In the genomic region with DNA sequence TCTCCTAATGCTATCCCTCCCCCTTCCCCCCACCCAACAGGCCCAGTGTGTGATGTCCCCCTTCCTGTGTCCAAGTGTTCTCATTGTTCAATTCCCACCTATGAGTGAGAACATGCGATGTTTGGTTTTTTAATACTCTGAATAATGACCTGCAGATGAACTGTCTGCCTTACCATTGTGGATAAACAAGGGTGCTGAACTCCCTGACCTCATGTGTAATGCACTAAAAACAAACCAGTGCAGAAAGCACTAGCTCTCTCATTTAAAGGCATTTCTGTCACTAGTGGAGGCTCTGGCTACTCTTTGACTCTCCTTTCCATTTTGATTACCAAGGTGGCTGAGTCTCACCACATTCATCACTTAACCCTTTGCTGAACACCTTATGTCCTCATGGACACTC, we compare ENCODE assay signal across 23 cellular contexts. TPM values are rescaled to one million over a fixed set of nuclear protein-coding genes. Genes with fewer than 3 reads are reported as not detected.
A peak's percentile ranks its signal among the peaks of the same experiment; 100 is the strongest.
DNase-seq lines count a peak whose midpoint lies in the region; ATAC-seq and TF ChIP-seq lines count a peak whose summit lies in the region.
"Had no signal": no experiment of that assay in that cellular context is flagged by ENCODE, and none has a peak within 500 bp of the region (broad histone marks: within the 10 kb centered on the region; RNA-seq: fewer than 3 reads in every experiment).

No MANE protein-coding gene starts in this region.

- peak overlapping the region; percentile 83 for H3K27ac Mint-ChIP-seq in activated CD4-positive, alpha-beta T cell treated with anti-CD3 and anti-CD28 coated beads, Interleukin-2, amount 10 ng/mL, durations not matched to agents 24 days and 14 days
- no peak overlapping the region for H3K27ac Mint-ChIP-seq in GM23338
- H3K27ac Mint-ChIP-seq: CD4-positive, alpha-beta T cell had no signal

- dilution Hi-C loops in IMR-90 (cut with HindIII; ENCODE audit: low sequenced_read_pairs, unreplicated experiment), result no loop called here

- H2BK20ac ChIP-seq in IMR-90 (ENCODE audit: low read depth, low read length), result no peak overlapping the region

- H3K4ac ChIP-seq in IMR-90 (ENCODE audit: low read depth, low read length), result no peak overlapping the region
- no peak overlapping the region for H3K4ac ChIP-seq in trophoblast cell (ENCODE audit: low read depth, low read length)

- H3K14ac ChIP-seq in IMR-90 (replicated peaks; ENCODE audit: low read depth, low read length) (no peak overlapping the region), trophoblast cell (ENCODE audit: low read length) (no peak overlapping the region)

- no peak overlapping the region for H2BK5ac ChIP-seq in IMR-90 (ENCODE audit: low read depth, low read length, poor library complexity, severe bottlenecking)
- no peak overlapping the region for H2BK5ac ChIP-seq in trophoblast cell (ENCODE audit: low read depth, low read length, poor library complexity)

- H3K9me3 Mint-ChIP-seq in activated CD4-positive, alpha-beta T cell treated with anti-CD3 and anti-CD28 coated beads, Interleukin-2, amount 10 ng/mL, durations not matched to agents 24 days and 14 days, result peaks cover 23% of the 10 kb centered on the region
- no peaks in the 10 kb centered on the region for H3K9me3 Mint-ChIP-seq in GM23338
- H3K9me3 Mint-ChIP-seq: CD4-positive, alpha-beta T cell had no signal

- H3K23ac ChIP-seq in IMR-90 (ENCODE audit: low read depth, low read length) (no peak overlapping the region), trophoblast cell (ENCODE audit: low read length) (peak overlapping the region; percentile 46)

- ATAC-seq in IMR-90 (ENCODE audit: low read depth) (0 out of 2 replicates have a peak, but pooled peaks have one; percentile 44), GM23338 (no peak)
- ATAC-seq: K562 had no signal

- H2AFZ ChIP-seq in IMR-90 (replicated peaks; ENCODE audit: low read length, poor library complexity) (no peak overlapping the region), trophoblast cell (ENCODE audit: insufficient read depth, low read length, poor library complexity) (no peak overlapping the region), GM23338 (no peak overlapping the region)

- no peak for DNase-seq in activated CD4-positive, alpha-beta T cell treated with anti-CD3 and anti-CD28 coated beads, Interleukin-2, amount 10 ng/mL, durations not matched to agents 24 days and 14 days
- no peak for DNase-seq in activated CD4-positive, alpha-beta T cell treated with anti-CD3 and anti-CD28 coated beads for 1 hour
- DNase-seq in IMR-90 (no peak), choroid plexus epithelial cell (ENCODE audit: low read depth) (peak; percentile 35), trophoblast cell (no peak), GM23338 (ENCODE audit: low spot score) (no peak), GOT3 (lab: John Stamatoyannopoulos, UW) (no peak), NCI-H345 (lab: John Stamatoyannopoulos, UW) (no peak)
- DNase-seq: 8988T; BE2C; Caco-2; CD4-positive, alpha-beta T cell; DMS153; GDM1; NCI-H1105; NCI-H2081; NCI-H2171 treated with DMSO at 0.1 percent for 48 hours; NCI-H446 treated with DMSO at 0.1 percent for 48 hours; NCI-H69; Peyer's patch had no signal

- H3K56ac ChIP-seq in IMR-90 (ENCODE audit: extremely low read depth, insufficient read depth, low read length), result no peak overlapping the region

- in situ Hi-C loops in IMR-90 (cut with MboI; ENCODE audit: low sequenced_read_pairs), result no loop called here

- H2BK15ac ChIP-seq in IMR-90 (ENCODE audit: low read depth, low read length), result no peak overlapping the region

- H3K4me3 ChIP-seq in IMR-90 (ENCODE audit: insufficient read depth, low read depth, low read length) (no peak overlapping the region), choroid plexus epithelial cell (ENCODE audit: low read depth, low read length) (no peak overlapping the region), trophoblast cell (ENCODE audit: low read depth, low read length) (no peak overlapping the region), GM23338 (no peak overlapping the region)
- H3K4me3 ChIP-seq: K562, Peyer's patch had no signal

- H4K12ac ChIP-seq in trophoblast cell (ENCODE audit: low read depth, low read length), result no peak overlapping the region

- H2BK12ac ChIP-seq in trophoblast cell (ENCODE audit: low read length), result no peak overlapping the region

- no peak overlapping the region for H3K9ac ChIP-seq in IMR-90 (ENCODE audit: low read depth, low read length)
- H3K9ac ChIP-seq in trophoblast cell (ENCODE audit: low read length), result no peak overlapping the region

- no peak overlapping the region for H3K4me3 Mint-ChIP-seq in activated CD4-positive, alpha-beta T cell treated with anti-CD3 and anti-CD28 coated beads, Interleukin-2, amount 10 ng/mL, durations not matched to agents 24 days and 14 days
- no peak overlapping the region for H3K4me3 Mint-ChIP-seq in GM23338
- H3K4me3 Mint-ChIP-seq: CD4-positive, alpha-beta T cell had no signal

- intact Hi-C loops in activated CD4-positive, alpha-beta T cell treated with anti-CD3 and anti-CD28 coated beads, Interleukin-2, amount 10 ng/mL, durations not matched to agents 24 days and 14 days (cut with micrococcal nuclease), result no loop called here
- intact Hi-C loops in IMR-90 (cut with micrococcal nuclease), result no loop called here

- H3K18ac ChIP-seq in IMR-90 (ENCODE audit: low read depth, low read length) (no peak overlapping the region), trophoblast cell (ENCODE audit: low read length) (no peak overlapping the region)

- H3K79me1 ChIP-seq in IMR-90 (ENCODE audit: low read depth in 1 of 2, low read length in 2 of 2), result no peaks in the 10 kb centered on the region
- no peaks in the 10 kb centered on the region for H3K79me1 ChIP-seq in trophoblast cell (ENCODE audit: low read length)

- no peak overlapping the region for H4K5ac ChIP-seq in IMR-90 (ENCODE audit: low read depth, low read length)

- no peak overlapping the region for H2AK5ac ChIP-seq in IMR-90 (ENCODE audit: low read depth, low read length)
- H2AK5ac ChIP-seq in trophoblast cell (ENCODE audit: low read length), result no peak overlapping the region

- WGBS in IMR-90 (ENCODE audit: extremely low coverage in 2 of 2, insufficient read length in 1 of 2), 2 experiments, result no CpG with 5 or more reads among the region's 1 CpG
- WGBS in trophoblast cell (ENCODE audit: extremely low coverage, insufficient coverage, insufficient read length), result no CpG with 5 or more reads among the region's 1 CpG

- peaks cover 52% of the 10 kb centered on the region for H3K4me1 Mint-ChIP-seq in activated CD4-positive, alpha-beta T cell treated with anti-CD3 and anti-CD28 coated beads, Interleukin-2, amount 10 ng/mL, durations not matched to agents 24 days and 14 days
- H3K4me1 Mint-ChIP-seq in GM23338, result peaks cover 3% of the 10 kb centered on the region; the same call in 1 of the 3 replicates

- H3K4me2 ChIP-seq in IMR-90 (ENCODE audit: low read depth, low read length) (no peak overlapping the region), trophoblast cell (ENCODE audit: low read length) (no peak overlapping the region), GM23338 (no peak overlapping the region)

- H3K36me3 Mint-ChIP-seq in activated CD4-positive, alpha-beta T cell treated with anti-CD3 and anti-CD28 coated beads, Interleukin-2, amount 10 ng/mL, durations not matched to agents 24 days and 14 days (ENCODE audit: low read depth), result peaks cover 34% of the 10 kb centered on the region
- H3K36me3 Mint-ChIP-seq in GM23338 (ENCODE audit: low read depth), result no peaks in the 10 kb centered on the region

- CTCF ChIA-PET in IMR-90 (lab: Yijun Ruan, JAX), result no interaction called here

- no peaks in the 10 kb centered on the region for H3K27me3 Mint-ChIP-seq in activated CD4-positive, alpha-beta T cell treated with anti-CD3 and anti-CD28 coated beads, Interleukin-2, amount 10 ng/mL, durations not matched to agents 24 days and 14 days
- peaks cover 2% of the 10 kb centered on the region for H3K27me3 Mint-ChIP-seq in GM23338 (ENCODE audit: insufficient read depth, low read depth, poor library complexity)
- H3K27me3 Mint-ChIP-seq: CD4-positive, alpha-beta T cell had no signal

- H3K27me3 ChIP-seq in IMR-90 (ENCODE audit: control insufficient read depth, insufficient read depth, low read length) (peaks cover 4% of the 10 kb centered on the region), trophoblast cell (ENCODE audit: insufficient read depth, low read length) (no peaks in the 10 kb centered on the region), GM23338 (ENCODE audit: insufficient read depth) (no peaks in the 10 kb centered on the region)
- H3K27me3 ChIP-seq: Peyer's patch had no signal

- H2AK9ac ChIP-seq in IMR-90 (replicated peaks; ENCODE audit: low read depth, low read length, poor library complexity), result no peak overlapping the region

- H3K27ac ChIP-seq in IMR-90 (ENCODE audit: insufficient read depth, low read length) (no peak overlapping the region), trophoblast cell (ENCODE audit: low read depth, low read length) (no peak overlapping the region), GM23338 (ENCODE audit: low read depth) (no peak overlapping the region)
- H3K27ac ChIP-seq: Peyer's patch had no signal

- H4K20me1 ChIP-seq in IMR-90 (ENCODE audit: insufficient read depth, low read length), result no peaks in the 10 kb centered on the region
- H4K20me1 ChIP-seq in GM23338 (replicated peaks; ENCODE audit: insufficient read depth), result no peaks in the 10 kb centered on the region

- H2BK120ac ChIP-seq in IMR-90 (ENCODE audit: low read depth, low read length) (no peak overlapping the region), trophoblast cell (ENCODE audit: insufficient read depth, low read length, poor library complexity) (no peak overlapping the region)

- H4K8ac ChIP-seq in IMR-90 (ENCODE audit: low read depth in 2 of 2, low read length in 2 of 2) (no peak overlapping the region), trophoblast cell (ENCODE audit: low read depth, low read length) (no peak overlapping the region)

- BruUV-seq in IMR-90 (replicated peaks; lab: Mats Ljungman, UMichigan), result no TSS peak

- TF ChIP-seq POLR2A in IMR-90 (IDR thresholded peaks at IDR 0.05; ENCODE audit: low read depth, low read length), result no peak

- no peaks in the 10 kb centered on the region for H3K9me1 ChIP-seq in IMR-90 (ENCODE audit: insufficient read depth, low read length)

- H3K9me2 ChIP-seq in GM23338 (ENCODE audit: insufficient read depth), result no peaks in the 10 kb centered on the region

- no peak for TF ChIP-seq RAD21 in IMR-90 (IDR thresholded peaks at IDR 0.05; ENCODE audit: low read length)

- H3K36me3 ChIP-seq in IMR-90 (ENCODE audit: control insufficient read depth, insufficient read depth, low read length), result no peaks in the 10 kb centered on the region
- H3K36me3 ChIP-seq in trophoblast cell (ENCODE audit: control insufficient read depth in 1 of 2, insufficient read depth in 2 of 2, low read length in 2 of 2), result no peaks in the 10 kb centered on the region
- no peaks in the 10 kb centered on the region for H3K36me3 ChIP-seq in GM23338 (ENCODE audit: insufficient read depth)
- H3K36me3 ChIP-seq: BE2C, Peyer's patch had no signal

- peaks cover 1% of the 10 kb centered on the region; the same call in 1 of the 2 replicates for H3K4me1 ChIP-seq in IMR-90 (ENCODE audit: control insufficient read depth, insufficient read depth, low read length)
- no peaks in the 10 kb centered on the region for H3K4me1 ChIP-seq in trophoblast cell (ENCODE audit: control insufficient read depth in 1 of 2, insufficient read depth in 2 of 2, low read length in 2 of 2)
- H3K4me1 ChIP-seq in GM23338 (ENCODE audit: insufficient read depth), result no peaks in the 10 kb centered on the region
- H3K4me1 ChIP-seq: BE2C, Caco-2, Peyer's patch had no signal

- no peaks in the 10 kb centered on the region for H3K79me2 ChIP-seq in trophoblast cell (ENCODE audit: control insufficient read depth, insufficient read depth, low read length, poor library complexity)
- H3K79me2 ChIP-seq in GM23338 (replicated peaks; ENCODE audit: insufficient read depth), result no peaks in the 10 kb centered on the region

- H3K9me3 ChIP-seq in IMR-90 (ENCODE audit: control insufficient read depth, insufficient read depth, low read length), result no peaks in the 10 kb centered on the region
- no peaks in the 10 kb centered on the region for H3K9me3 ChIP-seq in trophoblast cell (ENCODE audit: insufficient read depth, low read depth, low read length)
- H3K9me3 ChIP-seq: BE2C, Caco-2, Peyer's patch had no signal

- no peak overlapping the region for H4K91ac ChIP-seq in IMR-90 (ENCODE audit: insufficient read depth, low read depth, low read length)
- no peak overlapping the region for H4K91ac ChIP-seq in trophoblast cell (ENCODE audit: low read depth, low read length)

- TF ChIP-seq CTCF in IMR-90 (conservative IDR thresholded peaks at IDR 0.05; ENCODE audit: low read depth, low read length), result no peak
- no peak for TF ChIP-seq CTCF in choroid plexus epithelial cell (conservative IDR thresholded peaks at IDR 0.05; ENCODE audit: low read depth, low read length)
- no peak for TF ChIP-seq CTCF in GM23338 (conservative IDR thresholded peaks at IDR 0.05; ENCODE audit: low read depth in 2 of 2)

- no peaks in the 10 kb centered on the region for H3F3A ChIP-seq in GM23338 (replicated peaks; ENCODE audit: low read depth)

- POLR2A ChIA-PET in IMR-90 (lab: Charles Lee; ENCODE audit: unreplicated experiment), result no interaction called here

RNA-seq across cellular contexts. Expression of gene TRAF3IP3, which starts 23.1 kb away (rescaled TPM):
- 392 and 394 TPM in 2 replicates for total RNA-seq in activated CD4-positive, alpha-beta T cell treated with anti-CD3 and anti-CD28 coated beads, Interleukin-2, amount 10 ng/mL, durations not matched to agents 24 days and 14 days
- total RNA-seq in IMR-90 (2012; rRNA removed), result 0.18 TPM in 1 of 2 replicates, not detected in the other
- polyA plus RNA-seq in IMR-90 (2012; rRNA removed), result 0.06 and 0.12 TPM in 2 replicates
- 0.06 TPM in 1 of 2 replicates, not detected in the other for polyA plus RNA-seq in IMR-90 (2012; cell fraction: cytosol; rRNA removed)
- polyA plus RNA-seq in IMR-90 (2012; cell fraction: nucleus; rRNA removed; ENCODE audit: low replicate concordance), result 0.03 TPM in 1 of 2 replicates, not detected in the other
- polyA plus RNA-seq in trophoblast cell (2013), result 0.54 and 0.63 TPM in 2 replicates
- total RNA-seq in GM23338 (2014; rRNA removed; shearing (Covaris generic)), result not detected in 2 replicates
- 0.26 TPM in 1 of 2 replicates, not detected in the other for polyA plus RNA-seq in GM23338 (2016; fragmentation: Nextera tagmentation; extraction: Ambion mirVana)
- total RNA-seq: Caco-2, Daoy, H1 had no signal
- polyA plus RNA-seq: H1 had no signal

RNA-seq across cellular contexts. Expression of gene HSD11B1, which starts 28.1 kb away (rescaled TPM):
- total RNA-seq in activated CD4-positive, alpha-beta T cell treated with anti-CD3 and anti-CD28 coated beads, Interleukin-2, amount 10 ng/mL, durations not matched to agents 24 days and 14 days, result 15.1 TPM in 2 replicates
- 0.28 and 0.72 TPM in 2 replicates for total RNA-seq in IMR-90 (2012; rRNA removed)
- polyA plus RNA-seq in IMR-90 (2012; rRNA removed) (0.30 and 0.41 TPM in 2 replicates), GM23338 (2016; fragmentation: Nextera tagmentation; extraction: Ambion mirVana) (not detected in 2 replicates)
- 0.34 and 0.35 TPM in 2 replicates for polyA plus RNA-seq in IMR-90 (2012; cell fraction: cytosol; rRNA removed)
- polyA plus RNA-seq in IMR-90 (2012; cell fraction: nucleus; rRNA removed; ENCODE audit: low replicate concordance), result 0.09 and 0.19 TPM in 2 replicates
- polyA plus RNA-seq in trophoblast cell (2013), result 0.12 TPM in 1 of 2 replicates, not detected in the other
- total RNA-seq in GM23338 (2014; rRNA removed; shearing (Covaris generic)), result not detected in 2 replicates
- total RNA-seq: Caco-2, Daoy, H1 had no signal
- polyA plus RNA-seq: H1 had no signal

RNA-seq across cellular contexts. Expression of gene C1orf74, which starts 51.6 kb away (rescaled TPM):
- total RNA-seq in activated CD4-positive, alpha-beta T cell treated with anti-CD3 and anti-CD28 coated beads, Interleukin-2, amount 10 ng/mL, durations not matched to agents 24 days and 14 days, result 2.4 and 3.2 TPM in 2 replicates
- total RNA-seq in IMR-90 (2012; rRNA removed), result 4.2 and 4.3 TPM in 2 replicates
- 0.79 and 1.1 TPM in 2 replicates for polyA plus RNA-seq in IMR-90 (2012; rRNA removed)
- 0.37 and 0.40 TPM in 2 replicates for polyA plus RNA-seq in IMR-90 (2012; cell fraction: cytosol; rRNA removed)
- 0.30 and 0.46 TPM in 2 replicates for polyA plus RNA-seq in IMR-90 (2012; cell fraction: nucleus; rRNA removed; ENCODE audit: low replicate concordance)
- 2.4 TPM in 2 replicates for polyA plus RNA-seq in trophoblast cell (2013)
- total RNA-seq in GM23338 (2014; rRNA removed; shearing (Covaris generic)), result 3.9 and 4.6 TPM in 2 replicates
- 2.3 and 2.8 TPM in 2 replicates for polyA plus RNA-seq in GM23338 (2016; fragmentation: Nextera tagmentation; extraction: Ambion mirVana)

RNA-seq across cellular contexts. Expression of gene G0S2, which starts 57.5 kb away (rescaled TPM):
- total RNA-seq in activated CD4-positive, alpha-beta T cell treated with anti-CD3 and anti-CD28 coated beads, Interleukin-2, amount 10 ng/mL, durations not matched to agents 24 days and 14 days, result 449 and 477 TPM in 2 replicates
- 0.36 and 1.9 TPM in 2 replicates for total RNA-seq in IMR-90 (2012; rRNA removed)
- polyA plus RNA-seq in IMR-90 (2012; rRNA removed) (0.36 and 0.53 TPM in 2 replicates), GM23338 (2016; fragmentation: Nextera tagmentation; extraction: Ambion mirVana) (6.0 and 8.2 TPM in 2 replicates)
- 0.82 and 0.94 TPM in 2 replicates for polyA plus RNA-seq in IMR-90 (2012; cell fraction: cytosol; rRNA removed)
- polyA plus RNA-seq in IMR-90 (2012; cell fraction: nucleus; rRNA removed; ENCODE audit: low replicate concordance), result 0.14 and 0.33 TPM in 2 replicates
- polyA plus RNA-seq in trophoblast cell (2013), result 0.96 and 1.1 TPM in 2 replicates
- total RNA-seq in GM23338 (2014; rRNA removed; shearing (Covaris generic)), result 0.43 and 3.2 TPM in 2 replicates

Comparison
In these comparisons a context has a peak if more than half of its experiments do, and no peak if none do; other contexts are left out.
1. RNA of gene TRAF3IP3, which starts 23.1 kb away (total RNA-seq): 392 to 394 TPM in activated CD4-positive, alpha-beta T cell treated with anti-CD3 and anti-CD28 coated beads, Interleukin-2, amount 10 ng/mL, durations not matched to agents 24 days and 14 days; 0.18 TPM in IMR-90 and not detected in GM23338; every median in the first group is over 100 times any median in the second.